Comparison of ENCODE assay signal across 13 cellular contexts in genomic region chr13:114259974-114260373, GRCh38. TPM values are rescaled to one million over a fixed set of nuclear protein-coding genes. Genes with fewer than 3 reads are reported as not detected.
A peak's percentile ranks its signal among the peaks of the same experiment; 100 is the strongest.
DNase-seq lines count a peak whose midpoint lies in the region; ATAC-seq and TF ChIP-seq lines count a peak whose summit lies in the region.
"Had no signal": no experiment of that assay in that cellular context is flagged by ENCODE, and none has a peak within 500 bp of the region (broad histone marks: within the 10 kb centered on the region; RNA-seq: fewer than 3 reads in every experiment).

No MANE protein-coding gene starts in this region.

- no peaks in the 10 kb centered on the region for H3F3A ChIP-seq in OCI-LY1 (ENCODE audit: insufficient read depth, low read length)

- H3K4me3 ChIP-seq in OCI-LY1 (ENCODE audit: low read depth, low read length, poor library complexity, severe bottlenecking), result no peak overlapping the region
- H3K4me3 ChIP-seq in transverse colon, result no peak overlapping the region
- H3K4me3 ChIP-seq in upper lobe of left lung, result no peak overlapping the region

- H3K27me3 ChIP-seq in OCI-LY1 (ENCODE audit: insufficient read depth, low read length), result no peaks in the 10 kb centered on the region
- no peaks in the 10 kb centered on the region for H3K27me3 ChIP-seq in transverse colon
- H3K27me3 ChIP-seq in upper lobe of left lung, result no peaks in the 10 kb centered on the region

- no peak for TF ChIP-seq POLR2A in transverse colon (IDR thresholded peaks at IDR 0.05)
- no peak for TF ChIP-seq POLR2A in upper lobe of left lung (IDR thresholded peaks at IDR 0.05)

- H3K4me2 ChIP-seq in OCI-LY1 (ENCODE audit: low read length), result no peak overlapping the region

- in situ Hi-C loops in transverse colon (cut with MboI; ENCODE audit: low pct_ligation_motif_present in 1 of 4, low pct_unique_long_range_greater_than_20kb in 1 of 4, low sequenced_read_pairs in 3 of 4), result no loop called here

- intact Hi-C loops in Right ventricle myocardium inferior (cut with DNase I), result no loop called here
- intact Hi-C loops in cardiac septum (cut with DNase I), result no loop called here
- intact Hi-C loops in transverse colon (cut with DNase I; ENCODE audit: low total_unique reads), result no loop called here

- WGBS in transverse colon (ENCODE audit: low coverage in 1 of 2), 2 donors, result 37 to 66% methylated on average over 2 to 4 of the region's 4 CpGs
- 83 to 91% methylated on average over 4 of the region's 4 CpGs for WGBS in upper lobe of left lung, 2 donors

- H3K36me3 ChIP-seq in OCI-LY1 (ENCODE audit: insufficient read depth, low read length) (peaks cover 100% of the 10 kb centered on the region), transverse colon (peaks cover 0 to 67% (median 24%) of the 10 kb centered on the region in 4 donors), upper lobe of left lung (peaks cover 34 to 100% (median 73%) of the 10 kb centered on the region in 4 donors)

- no peaks in the 10 kb centered on the region for H3K9me2 ChIP-seq in OCI-LY1 (ENCODE audit: low read depth, low read length)

- H3K9me3 ChIP-seq in OCI-LY1 (ENCODE audit: low read length) (no peaks in the 10 kb centered on the region), transverse colon (no peaks in the 10 kb centered on the region), upper lobe of left lung (no peaks in the 10 kb centered on the region)

- H3K4me1 ChIP-seq in OCI-LY1 (ENCODE audit: insufficient read depth, low read length, severe bottlenecking) (no peaks in the 10 kb centered on the region), transverse colon (peaks cover 0 to 15% (median 5%) of the 10 kb centered on the region in 4 donors), upper lobe of left lung (no peaks in the 10 kb centered on the region)

- no peak for TF ChIP-seq CTCF in OCI-LY1 (IDR thresholded peaks at IDR 0.05; ENCODE audit: low read length)
- TF ChIP-seq CTCF in transverse colon (IDR thresholded peaks at IDR 0.05), result no peak
- no peak for TF ChIP-seq CTCF in upper lobe of left lung (IDR thresholded peaks at IDR 0.05)

- no peak overlapping the region for H3K9ac ChIP-seq in OCI-LY1 (ENCODE audit: low read length)

- no peak for DNase-seq in Right ventricle myocardium inferior (ENCODE audit: missing footprints)
- no peak for DNase-seq in cardiac septum (ENCODE audit: low spot score)
- peak; percentile 83 for DNase-seq in NCI-H1092 (lab: John Stamatoyannopoulos, UW)
- peak; percentile 22 for DNase-seq in transverse colon
- DNase-seq in NCI-H1694 (lab: John Stamatoyannopoulos, UW), result no peak
- DNase-seq in upper lobe of left lung, result no peak
- DNase-seq: activated B cell treated with CpG ODN at 0.5 μM for 24 hours; activated naive CD4-positive, alpha-beta T cell treated with anti-CD3 and anti-CD28 coated beads, Interleukin-2, amount 50 U/mL, for 16 hours; HCEC 1CT; hypothalamus; stimulated activated CD4-positive, alpha-beta T cell treated with anti-CD3 and anti-CD28 coated beads, Interleukin-2, amount 100 ng/mL, for 48 hours had no signal

- H3K27ac ChIP-seq in OCI-LY1 (ENCODE audit: low read depth, low read length, poor library complexity, severe bottlenecking), result peak overlapping the region; percentile 4
- H3K27ac ChIP-seq in transverse colon, result peak overlapping the region in 1 of 4 donors; percentile 27
- H3K27ac ChIP-seq in upper lobe of left lung, result no peak overlapping the region

- peak; percentile 65 for ATAC-seq in Right ventricle myocardium inferior
- ATAC-seq in HG03378 (IDR thresholded peaks at IDR 0.05; ENCODE audit: unreplicated experiment), result no peak
- ATAC-seq in upper lobe of left lung (ENCODE audit: low FRiP score in 2 of 2), result no peak

- H2AFZ ChIP-seq in OCI-LY1 (ENCODE audit: low read length), result no peak overlapping the region

- TF ChIP-seq EP300 in transverse colon (IDR thresholded peaks at IDR 0.05; ENCODE audit: low read depth) (no peak), upper lobe of left lung (IDR thresholded peaks at IDR 0.05) (no peak)

- no peaks in the 10 kb centered on the region for H3K79me2 ChIP-seq in OCI-LY1 (ENCODE audit: insufficient read depth, low read length)

- no peaks in the 10 kb centered on the region for H4K20me1 ChIP-seq in OCI-LY1 (ENCODE audit: insufficient read depth, low read length)

RNA-seq across cellular contexts. Expression of gene UPF3A, which starts 21.4 kb away (rescaled TPM):
- total RNA-seq in Right ventricle myocardium inferior, result 19.3 TPM
- 28.8 TPM for total RNA-seq in cardiac septum
- 10 to 100 TPM; 15.3 to 49.7 (median 36.4) TPM for total RNA-seq in transverse colon
- total RNA-seq in upper lobe of left lung, result 100 to 1,000 TPM in 1 of 6 donors, 10 to 100 TPM in 5; 27.5 to 117 (median 48.6) TPM

RNA-seq across cellular contexts. Expression of gene CDC16, which starts 25.3 kb away (rescaled TPM):
- total RNA-seq in Right ventricle myocardium inferior (36.7 TPM), cardiac septum (32.0 TPM), transverse colon (10 to 100 TPM; 34.8 to 75.4 (median 56.1) TPM), upper lobe of left lung (100 to 1,000 TPM in 1 of 6 donors, 10 to 100 TPM in 5; 46.6 to 123 (median 58.3) TPM)

RNA-seq across cellular contexts. Expression of gene CHAMP1, which starts 54.3 kb away (rescaled TPM):
- 7.7 TPM for total RNA-seq in Right ventricle myocardium inferior
- 11.2 TPM for total RNA-seq in cardiac septum
- total RNA-seq in transverse colon, result 10 to 100 TPM in 3 of 4 donors, 1 to 10 TPM in 1; 3.4 to 57.2 (median 20.0) TPM
- 10 to 100 TPM in 5 of 6 donors, 1 to 10 TPM in 1; 4.6 to 22.4 (median 18.0) TPM for total RNA-seq in upper lobe of left lung

Comparison
In these comparisons a context has a peak if more than half of its experiments do, and no peak if none do; other contexts are left out.
1. DNase-seq: peak in NCI-H1092 (single experiment) and transverse colon (single experiment); none in Right ventricle myocardium inferior (single experiment), cardiac septum (single experiment), NCI-H1694 (single experiment) and upper lobe of left lung (0 of 2).